ENCODE assay signal across 23 cellular contexts in the genomic region with DNA sequence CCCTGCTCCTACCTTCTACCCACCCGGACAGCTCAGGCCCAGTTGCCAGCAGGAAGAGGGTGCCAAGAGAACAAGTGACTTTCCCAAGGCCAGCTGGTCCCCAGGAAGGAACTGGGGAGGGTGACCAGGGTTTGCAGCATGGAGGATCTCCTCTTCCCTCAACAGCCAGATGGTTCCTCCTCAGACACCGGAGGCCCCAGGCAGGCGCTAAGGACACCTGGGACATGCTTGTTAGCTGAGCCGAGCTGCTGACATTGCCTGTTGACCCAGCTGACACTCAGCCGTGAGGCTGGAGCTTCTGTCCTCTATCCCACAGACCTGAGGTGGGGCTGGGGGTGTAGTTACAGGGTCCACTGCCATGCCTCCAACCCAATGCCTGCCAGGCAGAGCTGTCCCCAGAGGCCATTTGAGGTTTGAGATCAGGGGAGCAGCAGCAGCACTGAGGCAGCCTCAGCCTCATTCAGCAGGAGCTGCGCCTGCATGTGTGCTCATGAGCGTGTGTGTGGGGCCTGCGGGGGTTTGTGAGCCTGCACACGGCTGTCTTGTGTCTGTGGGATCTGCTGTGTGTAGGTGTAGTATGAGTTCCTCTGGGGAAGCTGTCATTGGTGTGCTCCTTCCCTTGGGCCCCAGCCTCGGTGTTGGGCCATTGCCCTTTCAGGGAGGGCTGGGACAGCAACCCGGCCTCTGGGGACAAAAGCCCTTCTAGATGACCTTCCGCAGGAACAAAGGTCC. TPM values are rescaled to one million over a fixed set of nuclear protein-coding genes. Genes with fewer than 3 reads are reported as not detected.
DNase-seq lines count a peak whose midpoint lies in the region; ATAC-seq and TF ChIP-seq lines count a peak whose summit lies in the region.
"Had no signal": no experiment of that assay in that cellular context is flagged by ENCODE, and none has a peak within 500 bp of the region (broad histone marks: within the 10 kb centered on the region; RNA-seq: fewer than 3 reads in every experiment).

No MANE protein-coding gene starts in this region.

- H3K9ac ChIP-seq in Loucy (ENCODE audit: low read depth, low read length, poor library complexity, severe bottlenecking) = peak overlapping the region; percentile 54
- H3K9ac ChIP-seq in colonic mucosa (ENCODE audit: low read depth in 2 of 2, low read length in 2 of 2) = no peak overlapping the region

- H3K4me3 ChIP-seq in Loucy (ENCODE audit: low read length, poor library complexity, severe bottlenecking) = no peak overlapping the region
- H3K4me3 ChIP-seq in colonic mucosa = no peak overlapping the region
- H3K4me3 ChIP-seq: coronary artery, lung, upper lobe of left lung had no signal

- intact Hi-C loops in posterior cingulate gyrus (cut with DNase I) = no loop called here
- intact Hi-C loops in colonic mucosa (cut with DNase I) = no loop called here

- no peak for TF ChIP-seq CTCF in Loucy (conservative IDR thresholded peaks at IDR 0.05; ENCODE audit: low read length)
- no peak for TF ChIP-seq CTCF in brain (conservative IDR thresholded peaks at IDR 0.05)
- TF ChIP-seq CTCF in colonic mucosa (IDR thresholded peaks at IDR 0.05) = no peak

- H3K9me3 ChIP-seq in Loucy (ENCODE audit: insufficient read depth, low read depth, low read length) (no peaks in the 10 kb centered on the region), colonic mucosa (no peaks in the 10 kb centered on the region)
- H3K9me3 ChIP-seq: upper lobe of left lung had no signal

- no peak overlapping the region for H2AFZ ChIP-seq in Loucy (ENCODE audit: low read length)

- no peaks in the 10 kb centered on the region for H3K36me3 Mint-ChIP-seq in brain

- no peak overlapping the region for H3K4me3 Mint-ChIP-seq in brain

- H3K27ac ChIP-seq in colonic mucosa = no peak overlapping the region
- H3K27ac ChIP-seq: 22Rv1, brain microvascular endothelial cell, coronary artery, upper lobe of left lung had no signal

- H3K27me3 Mint-ChIP-seq in brain = peaks cover 16% of the 10 kb centered on the region

- DNase-seq in DMS 273 (lab: John Stamatoyannopoulos, UW; ENCODE audit: unreplicated experiment) (peak; percentile 75), DMS 273 treated with DMSO at 0.1 percent for 48 hours (lab: John Stamatoyannopoulos, UW) (no peak), posterior cingulate gyrus (peak in 6 of 10 donors; percentile 27 to 92 (median 74)), colonic mucosa (no peak)
- DNase-seq: activated CD4-positive, alpha-beta T cell treated with anti-CD3 and anti-CD28 coated beads, Interleukin-2, amount 50 U/mL, for 4 hours; activated gamma-delta T cell; brain microvascular endothelial cell; NCI-H1105 treated with DMSO at 0.1 percent for 48 hours; NCI-H2081; NCI-H446; T-helper 2 cell; upper lobe of left lung had no signal

- no peaks in the 10 kb centered on the region for H3F3A ChIP-seq in Loucy (ENCODE audit: low read depth)

- peaks cover 10% of the 10 kb centered on the region for H3K4me1 ChIP-seq in Loucy (ENCODE audit: insufficient read depth, low read length, poor library complexity, severe bottlenecking)
- H3K4me1 ChIP-seq in colonic mucosa = no peaks in the 10 kb centered on the region
- H3K4me1 ChIP-seq: upper lobe of left lung had no signal

- H4K20me1 ChIP-seq in Loucy (ENCODE audit: insufficient read depth, low read length, poor library complexity, severe bottlenecking) = no peaks in the 10 kb centered on the region

- ATAC-seq in GM19395 (IDR thresholded peaks at IDR 0.05; ENCODE audit: unreplicated experiment) (no peak), GM19455 (IDR thresholded peaks at IDR 0.05; ENCODE audit: unreplicated experiment) (no peak)

- H3K9me3 Mint-ChIP-seq in brain = peaks cover 0 to 4% (median 0%) of the 10 kb centered on the region in 5 experiments

- H3K4me2 ChIP-seq in Loucy (ENCODE audit: low read depth, low read length, poor library complexity, severe bottlenecking) = no peak overlapping the region

- no peaks in the 10 kb centered on the region for H3K9me2 ChIP-seq in Loucy (replicated peaks; ENCODE audit: low read depth, low read length)

- H3K4me1 Mint-ChIP-seq in brain = peaks cover 35% of the 10 kb centered on the region

- H3K27ac Mint-ChIP-seq in brain = peak overlapping the region in 3 of 5 experiments; percentile 76 to 85 (median 79)

- H3K79me2 ChIP-seq in Loucy (ENCODE audit: insufficient read depth, low read length) = no peaks in the 10 kb centered on the region

- H3K36me3 ChIP-seq in Loucy (ENCODE audit: insufficient read depth, low read length) (no peaks in the 10 kb centered on the region), colonic mucosa (no peaks in the 10 kb centered on the region)

- H3K27me3 ChIP-seq in Loucy (ENCODE audit: insufficient read depth, low read length, poor library complexity, severe bottlenecking) (no peaks in the 10 kb centered on the region), colonic mucosa (no peaks in the 10 kb centered on the region)
- H3K27me3 ChIP-seq: brain microvascular endothelial cell had no signal

RNA-seq across cellular contexts. Expression of gene CPLX3, which starts 7.1 kb away (rescaled TPM):
- polyA plus RNA-seq in brain (ENCODE audit: insufficient read depth, low read depth, low replicate concordance) = 2.1 TPM
- total RNA-seq in colonic mucosa = not detected
- total RNA-seq: fibroblast of lung, kidney epithelial cell, LHCN-M2, lung, RPMI7951, upper lobe of left lung had no signal
- polyA plus RNA-seq: fibroblast of lung had no signal

RNA-seq across cellular contexts. Expression of gene ULK3, which starts 9.4 kb away (rescaled TPM):
- polyA plus RNA-seq in brain (ENCODE audit: insufficient read depth, low read depth, low replicate concordance) = 25.2 TPM
- 10 to 100 TPM; 45.6 to 50.7 TPM for total RNA-seq in colonic mucosa

RNA-seq across cellular contexts. Expression of gene LMAN1L, which starts 20.9 kb away (rescaled TPM):
- polyA plus RNA-seq in brain (ENCODE audit: insufficient read depth, low read depth, low replicate concordance) = not detected
- total RNA-seq in colonic mucosa = not detected
- total RNA-seq: fibroblast of lung, kidney epithelial cell, RPMI7951 had no signal
- polyA plus RNA-seq: fibroblast of lung had no signal

RNA-seq across cellular contexts. Expression of gene SCAMP2, which starts 39.6 kb away (rescaled TPM):
- 70.3 TPM for polyA plus RNA-seq in brain (ENCODE audit: insufficient read depth, low read depth, low replicate concordance)
- total RNA-seq in colonic mucosa = 100 to 1,000 TPM; 152 to 204 TPM

RNA-seq across cellular contexts. Expression of gene CSK, which starts 51.7 kb away (rescaled TPM):
- 66.2 TPM for polyA plus RNA-seq in brain (ENCODE audit: insufficient read depth, low read depth, low replicate concordance)
- 100 to 1,000 TPM in 1 of 2 donors, 10 to 100 TPM in 1; 64.3 to 126 TPM for total RNA-seq in colonic mucosa

Comparison
In these comparisons a context has a peak if more than half of its experiments do, and no peak if none do; other contexts are left out.
1. DNase-seq: peak in DMS 273 (single experiment) and posterior cingulate gyrus (6 of 10); none in DMS 273 treated with DMSO at 0.1 percent for 48 hours (single experiment) and colonic mucosa (single experiment).